11 cellular contexts compared by ENCODE assay signal in the genomic region with DNA sequence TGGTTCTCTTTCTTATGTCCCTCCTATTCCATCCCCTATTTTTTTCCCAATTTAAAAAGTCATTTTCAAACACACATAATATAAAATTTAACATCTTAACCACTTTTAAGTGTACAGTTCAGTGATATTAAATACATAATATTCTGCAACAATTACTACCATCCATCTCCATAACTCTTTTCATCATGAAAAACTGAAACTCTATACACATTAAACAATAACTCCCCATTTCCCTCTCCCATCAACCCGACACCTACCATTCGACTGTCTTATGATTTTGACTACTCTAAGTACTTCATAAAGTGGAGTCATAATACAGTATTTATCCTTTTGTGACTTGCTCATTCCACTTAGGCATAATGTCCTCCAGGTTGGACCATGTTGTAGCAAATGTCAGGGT. TPM values are rescaled to one million over a fixed set of nuclear protein-coding genes. Genes with fewer than 3 reads are reported as not detected.
DNase-seq lines count a peak whose midpoint lies in the region; ATAC-seq and TF ChIP-seq lines count a peak whose summit lies in the region.
"Had no signal": no experiment of that assay in that cellular context is flagged by ENCODE, and none has a peak within 500 bp of the region (broad histone marks: within the 10 kb centered on the region; RNA-seq: fewer than 3 reads in every experiment).

No MANE protein-coding gene starts in this region.

- H3K9me3 ChIP-seq in Caco-2 (no peaks in the 10 kb centered on the region), HEK293 (ENCODE audit: control insufficient read depth, insufficient read depth, low read depth, low read length) (no peaks in the 10 kb centered on the region), upper lobe of right lung (no peaks in the 10 kb centered on the region)

- POLR2A ChIA-PET in Caco-2 (lab: Charles Lee), result no interaction called here
- POLR2A ChIA-PET in HEK293 (lab: Yijun Ruan, JAX), result no interaction called here
- POLR2A ChIA-PET in activated CD8-positive, alpha-beta T cell treated with anti-CD3 and anti-CD28 coated beads for 36 hours (lab: Charles Lee), result interaction anchor here (0.6 kb wide), 1 partner anchor 34 kb away, joined by 3 read pairs; no protein-coding TSS in a partner anchor

- H3K4me3 ChIP-seq in Caco-2 (ENCODE audit: low read depth, low read length), result no peak overlapping the region
- H3K4me3 ChIP-seq in HEK293 (ENCODE audit: low read depth, low read length), result no peak overlapping the region
- no peak overlapping the region for H3K4me3 ChIP-seq in upper lobe of right lung

- TF ChIP-seq CTCF in Caco-2 (IDR thresholded peaks at IDR 0.05; ENCODE audit: insufficient read depth in 1 of 2, low read depth in 1 of 2, low read length in 1 of 2, severe bottlenecking in 1 of 2, unreplicated experiment in 1 of 2) (no peak), HEK293 (tag by site-specific recombination; IDR thresholded peaks at IDR 0.05) (no peak), upper lobe of right lung (IDR thresholded peaks at IDR 0.05) (no peak)
- no peak for TF ChIP-seq CTCF in activated CD8-positive, alpha-beta T cell treated with anti-CD3 and anti-CD28 coated beads for 36 hours (IDR thresholded peaks at IDR 0.05)

- H3K27ac ChIP-seq in HEK293 (ENCODE audit: extremely low read depth, low read depth, low read length) (no peak overlapping the region), upper lobe of right lung (no peak overlapping the region)
- H3K27ac ChIP-seq: cardiac muscle cell had no signal

- H3K36me3 ChIP-seq in Caco-2 (ENCODE audit: control insufficient read depth, insufficient read depth, low read length) (no peaks in the 10 kb centered on the region), HEK293 (ENCODE audit: control insufficient read depth in 2 of 2, insufficient read depth in 1 of 2, low read length in 2 of 2) (peaks cover 0 to 4% of the 10 kb centered on the region in 2 experiments; a peak in 2 of 3 replicates), upper lobe of right lung (no peaks in the 10 kb centered on the region)
- H3K36me3 ChIP-seq: cardiac muscle cell had no signal

- H3K27ac Mint-ChIP-seq in Caco-2 (ENCODE audit: unreplicated experiment), result no peak overlapping the region
- H3K27ac Mint-ChIP-seq in activated CD8-positive, alpha-beta T cell treated with anti-CD3 and anti-CD28 coated beads for 36 hours, result no peak overlapping the region
- H3K27ac Mint-ChIP-seq in natural killer cell treated with Interleukin-12 subunit alpha and Interleukin-12 subunit beta and Interleukin-15 and Interleukin-18, amount 100 ng/mL, for 72 hours, result peak overlapping the region in 1 of 2 donors; percentile 3

- no peaks in the 10 kb centered on the region for H3K9me3 Mint-ChIP-seq in Caco-2 (ENCODE audit: unreplicated experiment)
- no peaks in the 10 kb centered on the region for H3K9me3 Mint-ChIP-seq in activated CD8-positive, alpha-beta T cell treated with anti-CD3 and anti-CD28 coated beads for 36 hours
- no peaks in the 10 kb centered on the region for H3K9me3 Mint-ChIP-seq in natural killer cell treated with Interleukin-12 subunit alpha and Interleukin-12 subunit beta and Interleukin-15 and Interleukin-18, amount 100 ng/mL, for 72 hours

- H3K27me3 Mint-ChIP-seq in Caco-2 (ENCODE audit: insufficient read depth, unreplicated experiment), result no peaks in the 10 kb centered on the region
- peaks cover 4% of the 10 kb centered on the region for H3K27me3 Mint-ChIP-seq in activated CD8-positive, alpha-beta T cell treated with anti-CD3 and anti-CD28 coated beads for 36 hours
- no peaks in the 10 kb centered on the region for H3K27me3 Mint-ChIP-seq in natural killer cell treated with Interleukin-12 subunit alpha and Interleukin-12 subunit beta and Interleukin-15 and Interleukin-18, amount 100 ng/mL, for 72 hours

- DNase-seq in Caco-2 (no peak), upper lobe of right lung (no peak)
- no peak for DNase-seq in activated CD8-positive, alpha-beta T cell treated with anti-CD3 and anti-CD28 coated beads for 36 hours
- DNase-seq in natural killer cell treated with Interleukin-12 subunit alpha and Interleukin-12 subunit beta and Interleukin-15 and Interleukin-18, amount 100 ng/mL, for 72 hours (ENCODE audit: low spot score), result no peak
- DNase-seq: DMS53; erythroblast; stimulated activated CD4-positive, alpha-beta T cell treated with anti-CD3 and anti-CD28 coated beads, Interleukin-2, amount 100 ng/mL, for 48 hours had no signal

- CTCF ChIA-PET in Caco-2 (lab: Charles Lee) (no interaction called here), HEK293 (lab: Yijun Ruan, JAX) (no interaction called here)
- CTCF ChIA-PET in activated CD8-positive, alpha-beta T cell treated with anti-CD3 and anti-CD28 coated beads for 36 hours (lab: Charles Lee), result interaction anchor here (0.6 kb wide), 1 partner anchor 290 kb away, joined by 3 read pairs; no protein-coding TSS in a partner anchor

- no TSS peak for BruUV-seq in Caco-2 (replicated peaks; lab: Mats Ljungman, UMichigan)

- intact Hi-C loops in Caco-2 (cut with micrococcal nuclease; ENCODE audit: unreplicated experiment), result loop anchor here (10.0 kb wide), 2 partner anchors 249 to 289 kb away; a partner anchor contains a TSS
- intact Hi-C loops in activated CD8-positive, alpha-beta T cell treated with anti-CD3 and anti-CD28 coated beads for 36 hours (cut with micrococcal nuclease), result no loop called here
- intact Hi-C loops in upper lobe of right lung (cut with DNase I), result no loop called here

- peaks cover 31% of the 10 kb centered on the region for H3K36me3 Mint-ChIP-seq in Caco-2 (ENCODE audit: insufficient read depth, unreplicated experiment)
- peaks cover 14% of the 10 kb centered on the region for H3K36me3 Mint-ChIP-seq in activated CD8-positive, alpha-beta T cell treated with anti-CD3 and anti-CD28 coated beads for 36 hours (ENCODE audit: low read depth)
- H3K36me3 Mint-ChIP-seq in natural killer cell treated with Interleukin-12 subunit alpha and Interleukin-12 subunit beta and Interleukin-15 and Interleukin-18, amount 100 ng/mL, for 72 hours, result no peaks in the 10 kb centered on the region

- H3K4me1 ChIP-seq in Caco-2, result peaks cover under 1% of the 10 kb centered on the region; the same call in 1 of the 2 replicates
- no peaks in the 10 kb centered on the region for H3K4me1 ChIP-seq in HEK293 (ENCODE audit: control insufficient read depth, insufficient read depth, low read length)
- peaks cover 8% of the 10 kb centered on the region for H3K4me1 ChIP-seq in upper lobe of right lung

- ATAC-seq in activated CD8-positive, alpha-beta T cell treated with anti-CD3 and anti-CD28 coated beads for 36 hours, result no peak
- no peak for ATAC-seq in natural killer cell treated with Interleukin-12 subunit alpha and Interleukin-12 subunit beta and Interleukin-15 and Interleukin-18, amount 100 ng/mL, for 72 hours
- no peak for ATAC-seq in upper lobe of right lung
- ATAC-seq in HG03135 (IDR thresholded peaks at IDR 0.05; ENCODE audit: unreplicated experiment), result no peak
- no peak for ATAC-seq in HG03442 (IDR thresholded peaks at IDR 0.05; ENCODE audit: unreplicated experiment)

- H3K4me3 Mint-ChIP-seq in Caco-2 (ENCODE audit: unreplicated experiment), result peak overlapping the region; percentile 100
- H3K4me3 Mint-ChIP-seq in activated CD8-positive, alpha-beta T cell treated with anti-CD3 and anti-CD28 coated beads for 36 hours, result peak overlapping the region; percentile 58
- H3K4me3 Mint-ChIP-seq in natural killer cell treated with Interleukin-12 subunit alpha and Interleukin-12 subunit beta and Interleukin-15 and Interleukin-18, amount 100 ng/mL, for 72 hours, result peak overlapping the region; percentile 68

- H3K27me3 ChIP-seq in Caco-2 (replicated peaks; ENCODE audit: control insufficient read depth, insufficient read depth, low read length), result no peaks in the 10 kb centered on the region
- H3K27me3 ChIP-seq in upper lobe of right lung, result no peaks in the 10 kb centered on the region
- H3K27me3 ChIP-seq: cardiac muscle cell had no signal

- H3K4me1 Mint-ChIP-seq in Caco-2 (ENCODE audit: low read depth, unreplicated experiment), result peaks cover 21% of the 10 kb centered on the region
- peaks cover 21% of the 10 kb centered on the region for H3K4me1 Mint-ChIP-seq in activated CD8-positive, alpha-beta T cell treated with anti-CD3 and anti-CD28 coated beads for 36 hours (ENCODE audit: low read depth)
- H3K4me1 Mint-ChIP-seq in natural killer cell treated with Interleukin-12 subunit alpha and Interleukin-12 subunit beta and Interleukin-15 and Interleukin-18, amount 100 ng/mL, for 72 hours (ENCODE audit: low read depth in 2 of 2), result peaks cover 24 to 42% of the 10 kb centered on the region in 2 donors

TF ChIP-seq in HEK293, 187 proteins besides CTCF, POLR2A, EP300 and RAD21 (continues in another document):
- peak; percentile 98 for TF ChIP-seq WT1 (tag by site-specific recombination; IDR thresholded peaks at IDR 0.05)
- no peak for TF ChIP-seq ZNF366 (tag by site-specific recombination; conservative IDR thresholded peaks at IDR 0.05)
- TF ChIP-seq HOXA7 (CRISPR knock-in tag; IDR thresholded peaks at IDR 0.05; ENCODE audit: borderline replicate concordance), result no peak
- TF ChIP-seq ZNF571 (tag by site-specific recombination; IDR thresholded peaks at IDR 0.05), result no peak
- TF ChIP-seq, protein P1, sequence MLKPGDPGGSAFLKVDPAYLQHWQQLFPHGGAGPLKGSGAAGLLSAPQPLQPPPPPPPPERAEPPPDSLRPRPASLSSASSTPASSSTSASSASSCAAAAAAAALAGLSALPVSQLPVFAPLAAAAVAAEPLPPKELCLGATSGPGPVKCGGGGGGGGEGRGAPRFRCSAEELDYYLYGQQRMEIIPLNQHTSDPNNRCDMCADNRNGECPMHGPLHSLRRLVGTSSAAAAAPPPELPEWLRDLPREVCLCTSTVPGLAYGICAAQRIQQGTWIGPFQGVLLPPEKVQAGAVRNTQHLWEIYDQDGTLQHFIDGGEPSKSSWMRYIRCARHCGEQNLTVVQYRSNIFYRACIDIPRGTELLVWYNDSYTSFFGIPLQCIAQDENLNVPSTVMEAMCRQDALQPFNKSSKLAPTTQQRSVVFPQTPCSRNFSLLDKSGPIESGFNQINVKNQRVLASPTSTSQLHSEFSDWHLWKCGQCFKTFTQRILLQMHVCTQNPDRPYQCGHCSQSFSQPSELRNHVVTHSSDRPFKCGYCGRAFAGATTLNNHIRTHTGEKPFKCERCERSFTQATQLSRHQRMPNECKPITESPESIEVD (tag by site-specific recombination; IDR thresholded peaks at IDR 0.05), result peak; percentile 48; the same call in 1 of the 2 replicates

RNA-seq across cellular contexts. Expression of a gene that starts 2.6 kb away (rescaled TPM):
- total RNA-seq in Caco-2 (2022), result 37.7 TPM in 2 replicates
- 10 to 100 TPM; 43.8 to 44.4 TPM for total RNA-seq in activated CD8-positive, alpha-beta T cell treated with anti-CD3 and anti-CD28 coated beads for 36 hours
- 10 to 100 TPM; 25.6 to 42.2 TPM for total RNA-seq in natural killer cell treated with Interleukin-12 subunit alpha and Interleukin-12 subunit beta and Interleukin-15 and Interleukin-18, amount 100 ng/mL, for 72 hours
- 0.93 TPM for total RNA-seq in upper lobe of right lung

RNA-seq across cellular contexts. Expression of a gene that starts 21.6 kb away (rescaled TPM):
- total RNA-seq in Caco-2 (2022) (84.8 and 85.5 TPM in 2 replicates), upper lobe of right lung (35.2 TPM)
- 10 to 100 TPM; 30.1 to 33.2 TPM for total RNA-seq in activated CD8-positive, alpha-beta T cell treated with anti-CD3 and anti-CD28 coated beads for 36 hours
- 10 to 100 TPM; 41.4 to 52.8 TPM for total RNA-seq in natural killer cell treated with Interleukin-12 subunit alpha and Interleukin-12 subunit beta and Interleukin-15 and Interleukin-18, amount 100 ng/mL, for 72 hours

Comparison
In these comparisons a context has a peak if more than half of its experiments do, and no peak if none do; other contexts are left out.
1. RNA of a gene that starts 2.6 kb away (total RNA-seq): 43.8 to 44.4 TPM in activated CD8-positive, alpha-beta T cell treated with anti-CD3 and anti-CD28 coated beads for 36 hours, 25.6 to 42.2 TPM in natural killer cell treated with Interleukin-12 subunit alpha and Interleukin-12 subunit beta and Interleukin-15 and Interleukin-18, amount 100 ng/mL, for 72 hours and 37.7 TPM in Caco-2; 0.93 TPM in upper lobe of right lung (single experiment); every median in the first group is over 10 times any median in the second.
2. Peak in every context shown above with its lines, with median percentiles within 50 percentile points of each other: H3K4me3 Mint-ChIP-seq.